8 cellular contexts compared by ENCODE assay signal in genomic region chr1:46522184-46522968, GRCh38. TPM values are rescaled to one million over a fixed set of nuclear protein-coding genes. Genes with fewer than 3 reads are reported as not detected.
DNase-seq lines count a peak whose midpoint lies in the region; ATAC-seq, FAIRE-seq and TF ChIP-seq lines count a peak whose summit lies in the region.

No MANE protein-coding gene starts in this region.

- H3K27me3 Mint-ChIP-seq in WTC11 (ENCODE audit: low read depth), result peaks cover 64% of the 10 kb centered on the region

- H3K9me1 ChIP-seq in K562 (ENCODE audit: control insufficient read depth, insufficient read depth, low read length), result peaks cover 4% of the 10 kb centered on the region

- TF ChIP-seq POLR2A in K562 (conservative IDR thresholded peaks at IDR 0.05), result 0 out of 2 replicates have a peak, but pooled peaks have one; percentile 26

- H3K4me1 ChIP-seq in K562 (replicated peaks in 1 of 2; ENCODE audit: control insufficient read depth in 2 of 2, insufficient read depth in 2 of 2, low read length in 2 of 2) (peaks cover 89 to 95% of the 10 kb centered on the region in 2 experiments), mesenchymal stem cell (ENCODE audit: control insufficient read depth, insufficient read depth, low read depth, low read length) (peaks cover 21% of the 10 kb centered on the region)

- no peak overlapping the region for H4K91ac ChIP-seq in mesenchymal stem cell (ENCODE audit: low read length)

- H3K27ac ChIP-seq in K562 (ENCODE audit: extremely low read depth, low read depth, low read length) (peak overlapping the region; percentile 85), mesenchymal stem cell (ENCODE audit: low read length, poor library complexity, severe bottlenecking) (no peak overlapping the region)

- peaks cover 71% of the 10 kb centered on the region for H3K4me1 Mint-ChIP-seq in WTC11

- H2BK5ac ChIP-seq in mesenchymal stem cell (ENCODE audit: low read depth, low read length, poor library complexity, severe bottlenecking), result no peak overlapping the region

- POLR2A ChIA-PET in K562 (lab: Yijun Ruan, JAX), result interaction anchor here (0.6 to 5.7 kb wide), 22 partner anchors 9 to 407 kb away, joined by 3 to 36 read pairs (median 4); partner anchors contain the start of genes KNCN and LRRC41
- POLR2A ChIA-PET in WTC11 (lab: Charles Lee), result no interaction called here

- H3K23ac ChIP-seq in mesenchymal stem cell (ENCODE audit: low read length in 2 of 2), result no peak overlapping the region

- H3K79me2 ChIP-seq in K562 (ENCODE audit: control insufficient read depth, insufficient read depth, low read length), result no peaks in the 10 kb centered on the region

- H3K4me3 ChIP-seq in K562, result no peak overlapping the region
- H3K4me3 ChIP-seq in mesenchymal stem cell (ENCODE audit: insufficient read depth in 1 of 2, low read depth in 1 of 2, low read length in 2 of 2), result peak overlapping the region in 1 of 2 experiments; percentile 46

- H2BK120ac ChIP-seq in mesenchymal stem cell (ENCODE audit: low read depth, low read length), result no peak overlapping the region

- no peaks in the 10 kb centered on the region for H3K79me1 ChIP-seq in mesenchymal stem cell (replicated peaks; ENCODE audit: low read length, poor library complexity, severe bottlenecking)

- WGBS in K562 (ENCODE audit: insufficient coverage, low coverage, missing lambda C conversion rate), result 2% methylated on average over 16 of the region's 16 CpGs
- 52% methylated on average over 16 of the region's 16 CpGs for WGBS in mesenchymal stem cell

- H3K36me3 ChIP-seq in K562 (ENCODE audit: control insufficient read depth, insufficient read depth, low read length) (no peaks in the 10 kb centered on the region), mesenchymal stem cell (ENCODE audit: control insufficient read depth in 1 of 2, insufficient read depth in 2 of 2, low read depth in 1 of 2, low read length in 2 of 2) (no peaks in the 10 kb centered on the region)

- peak; percentile 97 for FAIRE-seq in K562 (lab: Jason Lieb, UNC)

- DNase-seq in activated T-cell treated with anti-CD3 and anti-CD28 coated beads for 48 hours (ENCODE audit: low read depth) (peak; percentile 30), MV-4-11 (lab: John Stamatoyannopoulos, UW) (peak; percentile 100), K562 (ENCODE audit: extremely low read depth in 1 of 4, low spot score in 3 of 4) (peak; percentile 89 to 99 (median 93)), mesenchymal stem cell (no peak), DMS153 treated with DMSO at 0.1 percent for 48 hours (lab: John Stamatoyannopoulos, UW; ENCODE audit: unreplicated experiment) (no peak), WTC11 (ENCODE audit: low spot score) (no peak), activated gamma-delta T cell treated with Interleukin-2 at 50 U/mL for 16 hours (no peak)
- DNase-seq in activated T-cell treated with anti-CD3 and anti-CD28 coated beads, Interleukin-2, amount 50 U/mL, for 1 hour, result no peak

- H3K18ac ChIP-seq in mesenchymal stem cell (ENCODE audit: low read depth in 1 of 2, low read length in 2 of 2), result no peak overlapping the region

- CTCF ChIA-PET in K562 (lab: Yijun Ruan, JAX; ENCODE audit: low intra/inter-chr PET ratio), result interaction anchor here (0.6 to 1.3 kb wide), 3 partner anchors 15 to 79 kb away, joined by 3 to 4 read pairs (median 3); no protein-coding TSS in a partner anchor
- CTCF ChIA-PET in WTC11 (lab: Charles Lee), result interaction anchor here (0.9 to 4.2 kb wide), 11 partner anchors 11 to 116 kb away, joined by 3 to 31 read pairs (median 5); partner anchors contain the start of gene MKNK1

- no peak overlapping the region for H3K4ac ChIP-seq in mesenchymal stem cell (ENCODE audit: low read depth in 1 of 2, low read length in 2 of 2)

- in situ Hi-C loops in K562 (cut with MboI), result no loop called here

- intact Hi-C loops in K562 (cut with micrococcal nuclease), result loop anchor here (1.0 to 2.0 kb wide), 3 partner anchors 16 to 182 kb away; partner anchors contain the start of gene NSUN4

- peak overlapping the region; percentile 67 to 75; a peak in 3 of 4 replicates for H3K9ac ChIP-seq in K562 (ENCODE audit: insufficient read depth in 1 of 2, low read depth in 2 of 2, low read length in 2 of 2)
- peak overlapping the region; percentile 35 for H3K9ac ChIP-seq in mesenchymal stem cell (ENCODE audit: low read length)

- no peak overlapping the region for H4K8ac ChIP-seq in mesenchymal stem cell (ENCODE audit: low read length)

- peak; percentile 12 to 40; a peak in 3 of 4 replicates for TF ChIP-seq RAD21 in K562 (CRISPR knock-in tag; conservative IDR thresholded peaks at IDR 0.05 in 1 of 2, IDR thresholded peaks at IDR 0.05 in 1 of 2)

- no peaks in the 10 kb centered on the region for H3K9me3 Mint-ChIP-seq in WTC11

- ATAC-seq in K562 (peak; percentile 77), WTC11 (no peak)

- no peaks in the 10 kb centered on the region for H3K9me3 ChIP-seq in K562 (replicated peaks; ENCODE audit: control insufficient read depth, insufficient read depth, low read depth, low read length)
- H3K9me3 ChIP-seq in mesenchymal stem cell (ENCODE audit: control insufficient read depth, low read length), result no peaks in the 10 kb centered on the region

- H3K36me3 Mint-ChIP-seq in WTC11, result no peaks in the 10 kb centered on the region

- peak; percentile 95 for TF ChIP-seq EP300 in K562 (IDR thresholded peaks at IDR 0.05; ENCODE audit: low read length)

- H3K4me2 ChIP-seq in K562 (ENCODE audit: insufficient read depth, low read length) (peak overlapping the region; percentile 72), mesenchymal stem cell (ENCODE audit: low read length, poor library complexity, severe bottlenecking) (no peak overlapping the region)

- no peaks in the 10 kb centered on the region for H3K27me3 ChIP-seq in K562 (ENCODE audit: control insufficient read depth in 2 of 2, insufficient read depth in 2 of 2, low read length in 2 of 2)
- peaks cover 50 to 54% of the 10 kb centered on the region in 2 experiments for H3K27me3 ChIP-seq in mesenchymal stem cell (ENCODE audit: control insufficient read depth in 1 of 2, insufficient read depth in 1 of 2, low read length in 2 of 2)

- H2AFZ ChIP-seq in K562 (ENCODE audit: low read depth, low read length) (peak overlapping the region; percentile 75), mesenchymal stem cell (ENCODE audit: low read depth, low read length) (no peak overlapping the region)

- no peak overlapping the region for H3K27ac Mint-ChIP-seq in WTC11

- BruUV-seq in K562 (replicated peaks; lab: Mats Ljungman, UMichigan), result no TSS peak

- no peak overlapping the region for H2BK15ac ChIP-seq in mesenchymal stem cell (ENCODE audit: low read depth, poor library complexity, severe bottlenecking)

- no peak overlapping the region for H3K14ac ChIP-seq in mesenchymal stem cell (ENCODE audit: low read length in 2 of 2)

- TF ChIP-seq CTCF in K562 (IDR thresholded peaks at IDR 0.05 in 2 of 3, conservative IDR thresholded peaks at IDR 0.05 in 1 of 3; ENCODE audit: insufficient read depth in 2 of 3, low read depth in 1 of 3, low read length in 3 of 3) (no peak), WTC11 (IDR thresholded peaks at IDR 0.05) (no peak)

- H2AK5ac ChIP-seq in mesenchymal stem cell (ENCODE audit: low read length, severe bottlenecking), result no peak overlapping the region

- H4K20me1 ChIP-seq in K562 (replicated peaks; ENCODE audit: control insufficient read depth, insufficient read depth, low read length), result no peaks in the 10 kb centered on the region

- H3K4me3 Mint-ChIP-seq in WTC11, result no peak overlapping the region

- H2BK12ac ChIP-seq in mesenchymal stem cell (ENCODE audit: low read length in 2 of 2), result no peak overlapping the region

RNA-seq across cellular contexts. Expression of gene KNCN, which starts 29.1 kb away (rescaled TPM):
- not detected in 2 replicates for total RNA-seq in K562 (2011; cell fraction: chromatin; rRNA removed; ENCODE audit: low replicate concordance)
- total RNA-seq in K562 (2011; cell fraction: nucleolus; rRNA removed), result not detected in 2 replicates
- not detected in 2 replicates for total RNA-seq in K562 (2011; cell fraction: nucleoplasm; rRNA removed)
- total RNA-seq in K562 (2014; rRNA removed), result not detected in 2 replicates
- total RNA-seq in K562 (2014; rRNA removed; fragmentation: Illumina TruSeq; extraction: Trizol), result not detected in 2 replicates
- not detected in 2 replicates for total RNA-seq in K562 (2015; rRNA removed; fragmentation: Illumina TruSeq; extraction: Trizol)
- total RNA-seq in K562 (2021), result not detected in 2 replicates
- polyA plus RNA-seq in K562 (2011; rRNA removed), result not detected in 2 replicates
- not detected in 2 replicates for polyA plus RNA-seq in K562 (2011; cell fraction: cytosol; rRNA removed)
- polyA plus RNA-seq in K562 (2011; cell fraction: nucleus; rRNA removed), result not detected in 2 replicates
- polyA plus RNA-seq in K562 (2012), result not detected in 2 replicates
- not detected in 2 replicates for polyA plus RNA-seq in K562 (2014; fragmentation: Illumina TruSeq; extraction: Trizol)
- not detected for polyA plus RNA-seq in K562 (2014; fragmentation: Nextera tagmentation; extraction: Ambion mirVana)
- not detected in 2 replicates for polyA plus RNA-seq in K562 (2014; rRNA removed)
- polyA minus RNA-seq in K562 (2011; rRNA and poly(A)+ RNA removed), result not detected in 2 replicates
- polyA minus RNA-seq in K562 (2011; cell fraction: cytosol; rRNA and poly(A)+ RNA removed), result not detected in 2 replicates
- polyA minus RNA-seq in K562 (2011; cell fraction: nucleus; rRNA and poly(A)+ RNA removed), result not detected in 2 replicates
- not detected for polyA plus RNA-seq in mesenchymal stem cell (2013, experiment 1 of 2)
- polyA plus RNA-seq in mesenchymal stem cell (2013, experiment 2 of 2), result not detected
- not detected in 3 replicates for total RNA-seq in WTC11 (2021)

RNA-seq across cellular contexts. Expression of gene DMBX1, which starts 32.7 kb away (rescaled TPM):
- 5.4 and 9.4 TPM in 2 replicates for total RNA-seq in K562 (2011; cell fraction: chromatin; rRNA removed; ENCODE audit: low replicate concordance)
- total RNA-seq in K562 (2011; cell fraction: nucleolus; rRNA removed), result 7.1 and 8.2 TPM in 2 replicates
- total RNA-seq in K562 (2011; cell fraction: nucleoplasm; rRNA removed), result 7.4 and 7.9 TPM in 2 replicates
- total RNA-seq in K562 (2014; rRNA removed) (0.86 and 1.2 TPM in 2 replicates), K562 (2014; rRNA removed; fragmentation: Illumina TruSeq; extraction: Trizol) (0.55 and 0.64 TPM in 2 replicates), K562 (2015; rRNA removed; fragmentation: Illumina TruSeq; extraction: Trizol) (0.79 and 1.0 TPM in 2 replicates), K562 (2021) (2.5 and 3.8 TPM in 2 replicates), WTC11 (2021) (1.7 to 3.7 TPM (median 1.8 TPM) in 3 replicates)
- polyA plus RNA-seq in K562 (2011; rRNA removed) (4.3 and 10.7 TPM in 2 replicates), K562 (2014; fragmentation: Illumina TruSeq; extraction: Trizol) (1.6 and 2.4 TPM in 2 replicates), K562 (2014; fragmentation: Nextera tagmentation; extraction: Ambion mirVana) (under 1 TPM; 0.25 to 0.37 TPM), K562 (2014; rRNA removed) (2.3 and 3.4 TPM in 2 replicates)
- polyA plus RNA-seq in K562 (2011; cell fraction: cytosol; rRNA removed), result 5.9 and 9.6 TPM in 2 replicates
- 16.2 and 16.5 TPM in 2 replicates for polyA plus RNA-seq in K562 (2011; cell fraction: nucleus; rRNA removed)
- polyA plus RNA-seq in K562 (2012), result 2.5 and 4.8 TPM in 2 replicates
- 2.5 and 3.5 TPM in 2 replicates for polyA minus RNA-seq in K562 (2011; rRNA and poly(A)+ RNA removed)
- 1.7 and 6.7 TPM in 2 replicates for polyA minus RNA-seq in K562 (2011; cell fraction: cytosol; rRNA and poly(A)+ RNA removed)
- 1.9 and 3.8 TPM in 2 replicates for polyA minus RNA-seq in K562 (2011; cell fraction: nucleus; rRNA and poly(A)+ RNA removed)
- not detected for polyA plus RNA-seq in mesenchymal stem cell (2013, experiment 1 of 2)
- not detected for polyA plus RNA-seq in mesenchymal stem cell (2013, experiment 2 of 2)

Comparison
In these comparisons a context has a peak if more than half of its experiments do, and no peak if none do; other contexts are left out.
1. DNase-seq: peak in activated T-cell treated with anti-CD3 and anti-CD28 coated beads for 48 hours (single experiment), MV-4-11 (single experiment) and K562 (4 of 4); none in activated T-cell treated with anti-CD3 and anti-CD28 coated beads, Interleukin-2, amount 50 U/mL, for 1 hour (single experiment), mesenchymal stem cell (single experiment), DMS153 treated with DMSO at 0.1 percent for 48 hours (single experiment), WTC11 (single experiment) and activated gamma-delta T cell treated with Interleukin-2 at 50 U/mL for 16 hours (single experiment).